In the genomic region with DNA sequence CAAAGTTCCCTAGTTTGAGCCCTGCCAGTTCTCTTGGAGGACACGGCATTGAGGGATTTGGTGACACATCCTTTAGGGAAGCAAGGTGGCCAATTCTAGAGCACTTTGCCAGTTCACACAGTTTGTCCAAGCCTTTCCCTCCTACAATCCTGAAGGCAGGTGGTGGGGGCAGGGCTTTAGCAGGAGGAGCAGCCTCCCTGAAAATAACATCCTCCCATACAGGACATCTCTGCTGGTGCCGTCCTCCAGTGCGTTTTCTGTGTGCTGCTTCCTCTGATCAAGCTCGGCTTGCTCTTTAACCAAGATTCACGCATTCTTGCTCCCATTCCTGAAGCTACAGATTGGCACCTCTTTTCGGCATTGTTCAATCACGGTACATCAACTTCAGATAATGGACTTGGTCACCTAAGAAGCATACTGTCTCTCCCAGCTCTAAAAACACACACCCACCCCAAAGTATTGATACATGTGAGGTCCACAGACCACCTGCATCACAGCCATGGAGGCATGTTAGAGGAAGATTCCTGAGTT, we compare ENCODE assay signal across 30 cellular contexts. TPM values are rescaled to one million over a fixed set of nuclear protein-coding genes. Genes with fewer than 3 reads are reported as not detected.
"Had no signal": no experiment of that assay in that cellular context is flagged by ENCODE, and none has a peak within 500 bp of the region (broad histone marks: within the 10 kb centered on the region; RNA-seq: fewer than 3 reads in every experiment).

No MANE protein-coding gene starts in this region.

- H3K4me3 Mint-ChIP-seq: activated CD4-positive, alpha-beta T cell treated with anti-CD3 and anti-CD28 coated beads, Interleukin-2, amount 10 ng/mL, durations not matched to agents 7 days and 5 days; activated CD8-positive, alpha-beta T cell treated with anti-CD3 and anti-CD28 coated beads, Interleukin-2, amount 10 ng/mL, durations not matched to agents 7 days and 5 days; activated naive CD4-positive, alpha-beta T cell treated with anti-CD3 and anti-CD28 coated beads for 36 hours; activated T-cell treated with anti-CD3 and anti-CD28 coated beads, Interleukin-2, amount 50 U/mL, for 4 hours; activated T-helper 1 cell treated with anti-CD3 and anti-CD28 coated beads, Interleukin-12 subunit alpha, Interleukin-12 subunit beta, Interleukin-2, Interleukin-4 antibody, amounts not matched to agents 30 ng/mL and 10 ng/mL and 1 ng/mL, durations not matched to agents 14 hours and 24 hours and 36 hours; T-helper 1 cell treated with Interleukin-12 subunit alpha and Interleukin-12 subunit beta and Interleukin-4 antibody, amounts not matched to agents 30 μg/mL and 1 μg/mL, for 36 hours; T-helper 2 cell treated with Interferon-gamma antibody and Interleukin-4, amounts not matched to agents 5 μg/mL and 100 μg/mL, for 36 hours had no signal

- H3K9ac ChIP-seq: SK-N-SH had no signal

- H3K4me2 ChIP-seq: SK-N-SH had no signal

- H3K27me3 ChIP-seq: adrenal gland, body of pancreas, breast epithelium, Peyer's patch, SJSA1 had no signal

- H3K4me1 ChIP-seq: adrenal gland, body of pancreas, breast epithelium, Peyer's patch, SJSA1 had no signal

- ATAC-seq: activated CD8-positive, alpha-beta T cell treated with anti-CD3 and anti-CD28 coated beads, Interleukin-2, amount 10 ng/mL, durations not matched to agents 7 days and 5 days; activated naive CD4-positive, alpha-beta T cell treated with anti-CD3 and anti-CD28 coated beads, Interleukin-2, amount 50 U/mL, for 72 hours; activated T-cell treated with anti-CD3 and anti-CD28 coated beads, Interleukin-2, amount 50 U/mL, for 4 hours; body of pancreas; PC-3 had no signal

- H3K4me3 ChIP-seq: adrenal gland, body of pancreas, breast epithelium, Peyer's patch, SJSA1 had no signal

- H3K36me3 ChIP-seq: adrenal gland, breast epithelium, Peyer's patch, SJSA1 had no signal

- H3K36me3 Mint-ChIP-seq: activated naive CD4-positive, alpha-beta T cell treated with anti-CD3 and anti-CD28 coated beads, Interleukin-2, amount 50 U/mL, for 72 hours had no signal

- H3K4me1 Mint-ChIP-seq: activated CD4-positive, alpha-beta T cell treated with anti-CD3 and anti-CD28 coated beads, Interleukin-2, amount 10 ng/mL, durations not matched to agents 7 days and 5 days had no signal

- H3K9me3 ChIP-seq: adrenal gland, body of pancreas, breast epithelium, Peyer's patch, SJSA1, SK-N-SH had no signal

- H3K27ac ChIP-seq: adrenal gland, body of pancreas, breast epithelium, Peyer's patch, SJSA1 had no signal

- DNase-seq: activated CD4-positive, alpha-beta T cell treated with anti-CD3 and anti-CD28 coated beads, Interleukin-2, amount 10 ng/mL, durations not matched to agents 7 days and 5 days; activated CD4-positive, alpha-beta T cell treated with anti-CD3 and anti-CD28 coated beads, Interleukin-2, amount 50 U/mL, for 48 hours; activated CD8-positive, alpha-beta T cell treated with anti-CD3 and anti-CD28 coated beads, Interleukin-2, amount 10 ng/mL, durations not matched to agents 7 days and 5 days; activated gamma-delta T cell treated with Interleukin-2 at 50 U/mL for 16 hours; activated naive CD4-positive, alpha-beta T cell treated with anti-CD3 and anti-CD28 coated beads for 36 hours; activated T-cell treated with anti-CD3 and anti-CD28 coated beads, Interleukin-2, amount 50 U/mL, for 4 hours; adrenal gland; body of pancreas; Karpas-422; NCI-H1105 treated with DMSO at 0.1 percent for 48 hours; NCI-H1436; NCI-H1694; NCI-H1930; NCI-H2081 treated with DMSO at 0.1 percent for 48 hours; NCI-H226; NCI-H524 treated with DMSO at 0.1 percent for 48 hours; NK-92 treated with Interleukin-12 subunit alpha and Interleukin-12 subunit beta, amount 100 ng/mL, for 24 hours; PC-3; Peyer's patch; RPMI8226; SHP77 treated with DMSO at 0.1 percent for 48 hours; SK-N-SH had no signal

- H3K9me3 Mint-ChIP-seq: activated CD4-positive, alpha-beta T cell treated with anti-CD3 and anti-CD28 coated beads, Interleukin-2, amount 10 ng/mL, durations not matched to agents 7 days and 5 days; activated naive CD4-positive, alpha-beta T cell treated with anti-CD3 and anti-CD28 coated beads for 36 hours; activated naive CD4-positive, alpha-beta T cell treated with anti-CD3 and anti-CD28 coated beads, Interleukin-2, amount 50 U/mL, for 72 hours; activated T-cell treated with anti-CD3 and anti-CD28 coated beads, Interleukin-2, amount 50 U/mL, for 4 hours; activated T-helper 1 cell treated with anti-CD3 and anti-CD28 coated beads, Interleukin-12 subunit alpha, Interleukin-12 subunit beta, Interleukin-2, Interleukin-4 antibody, amounts not matched to agents 30 ng/mL and 10 ng/mL and 1 ng/mL, durations not matched to agents 14 hours and 24 hours and 36 hours; T-helper 1 cell treated with Interleukin-12 subunit alpha and Interleukin-12 subunit beta and Interleukin-4 antibody, amounts not matched to agents 30 μg/mL and 1 μg/mL, for 36 hours; T-helper 2 cell treated with Interferon-gamma antibody and Interleukin-4, amounts not matched to agents 5 μg/mL and 100 μg/mL, for 36 hours had no signal

- H3K27ac Mint-ChIP-seq: activated CD4-positive, alpha-beta T cell treated with anti-CD3 and anti-CD28 coated beads, Interleukin-2, amount 10 ng/mL, durations not matched to agents 7 days and 5 days; activated CD8-positive, alpha-beta T cell treated with anti-CD3 and anti-CD28 coated beads, Interleukin-2, amount 10 ng/mL, durations not matched to agents 7 days and 5 days; activated naive CD4-positive, alpha-beta T cell treated with anti-CD3 and anti-CD28 coated beads for 36 hours; activated naive CD4-positive, alpha-beta T cell treated with anti-CD3 and anti-CD28 coated beads, Interleukin-2, amount 50 U/mL, for 72 hours; activated T-helper 1 cell treated with anti-CD3 and anti-CD28 coated beads, Interleukin-12 subunit alpha, Interleukin-12 subunit beta, Interleukin-2, Interleukin-4 antibody, amounts not matched to agents 30 ng/mL and 10 ng/mL and 1 ng/mL, durations not matched to agents 14 hours and 24 hours and 36 hours; T-helper 1 cell treated with Interleukin-12 subunit alpha and Interleukin-12 subunit beta and Interleukin-4 antibody, amounts not matched to agents 30 μg/mL and 1 μg/mL, for 36 hours; T-helper 2 cell treated with Interferon-gamma antibody and Interleukin-4, amounts not matched to agents 5 μg/mL and 100 μg/mL, for 36 hours had no signal

RNA-seq across cellular contexts. Expression of a gene that starts 7.5 kb away (rescaled TPM):
- total RNA-seq: activated CD4-positive, alpha-beta T cell treated with anti-CD3 and anti-CD28 coated beads, Interleukin-2, amount 10 ng/mL, durations not matched to agents 7 days and 5 days; activated CD8-positive, alpha-beta T cell treated with anti-CD3 and anti-CD28 coated beads, Interleukin-2, amount 10 ng/mL, durations not matched to agents 7 days and 5 days; activated naive CD4-positive, alpha-beta T cell treated with anti-CD3 and anti-CD28 coated beads for 36 hours; activated naive CD4-positive, alpha-beta T cell treated with anti-CD3 and anti-CD28 coated beads, Interleukin-2, amount 50 U/mL, for 72 hours; activated T-cell treated with anti-CD3 and anti-CD28 coated beads, Interleukin-2, amount 50 U/mL, for 4 hours; activated T-helper 1 cell treated with anti-CD3 and anti-CD28 coated beads, Interleukin-12 subunit alpha, Interleukin-12 subunit beta, Interleukin-2, Interleukin-4 antibody, amounts not matched to agents 30 ng/mL and 10 ng/mL and 1 ng/mL, durations not matched to agents 14 hours and 24 hours and 36 hours; astrocyte; NCI-H460; PC-3; SJSA1 had no signal
